Comparison of ENCODE assay signal across 8 cellular contexts in the genomic region with DNA sequence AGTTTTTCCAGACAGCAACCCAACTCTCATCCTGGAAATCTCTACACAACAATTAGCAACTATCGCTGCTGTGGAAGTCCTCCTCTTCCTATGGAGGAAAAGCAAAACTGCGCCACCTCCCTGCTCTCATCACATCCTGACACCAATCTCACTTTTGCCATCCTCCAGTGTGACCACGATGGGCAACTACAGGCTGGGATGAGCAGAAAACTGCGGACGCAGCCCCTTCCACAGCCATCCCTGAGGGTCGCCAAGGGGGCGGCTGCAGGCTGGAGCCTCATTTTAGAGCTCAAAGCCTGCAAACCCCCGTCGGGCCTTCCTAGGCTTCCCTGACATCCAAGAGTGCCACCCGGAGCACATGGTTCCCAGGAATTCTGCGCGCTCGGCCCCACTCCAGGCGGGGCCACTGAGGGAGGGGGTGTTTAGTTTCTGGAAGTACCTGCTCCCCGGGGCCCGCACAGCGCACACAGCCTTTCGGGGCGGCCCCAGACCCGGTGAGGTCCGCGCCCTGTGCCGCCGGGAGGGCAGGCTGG. TPM values are rescaled to one million over a fixed set of nuclear protein-coding genes. Genes with fewer than 3 reads are reported as not detected.
DNase-seq lines count a peak whose midpoint lies in the region; ATAC-seq and TF ChIP-seq lines count a peak whose summit lies in the region.

No MANE protein-coding gene starts in this region.

- peaks cover 24% of the 10 kb centered on the region for H3K4me1 Mint-ChIP-seq in activated naive CD4-positive, alpha-beta T cell treated with anti-CD3 and anti-CD28 coated beads for 36 hours (ENCODE audit: low read depth)
- H3K4me1 Mint-ChIP-seq in naive B cell = peaks cover 15 to 17% (median 16%) of the 10 kb centered on the region in 3 donors

- peak overlapping the region; percentile 65 for H3K4me3 Mint-ChIP-seq in activated naive CD4-positive, alpha-beta T cell treated with anti-CD3 and anti-CD28 coated beads for 36 hours
- H3K4me3 Mint-ChIP-seq in naive B cell = peak overlapping the region; percentile 51 to 87 (median 72)

- no peaks in the 10 kb centered on the region for H4K20me1 ChIP-seq in OCI-LY3 (ENCODE audit: insufficient read depth, low read length)

- H3K4me2 ChIP-seq in OCI-LY3 (ENCODE audit: low read length) = peak overlapping the region; percentile 86

- no peak for DNase-seq in activated naive CD4-positive, alpha-beta T cell treated with anti-CD3 and anti-CD28 coated beads for 36 hours
- DNase-seq in activated naive CD4-positive, alpha-beta T cell treated with anti-CD3 and anti-CD28 coated beads, Interleukin-2, amount 50 U/mL, for 16 hours = no peak
- DNase-seq in dermis microvascular lymphatic vessel endothelial cell (ENCODE audit: low read depth in 2 of 2) (peak; percentile 62 to 66), naive B cell (no peak)

- no peaks in the 10 kb centered on the region for H3K27me3 Mint-ChIP-seq in activated naive CD4-positive, alpha-beta T cell treated with anti-CD3 and anti-CD28 coated beads for 36 hours (ENCODE audit: low read depth)
- H3K27me3 Mint-ChIP-seq in naive B cell = peaks cover 0 to 5% (median 4%) of the 10 kb centered on the region in 3 donors

- H3K4me1 ChIP-seq in OCI-LY3 (ENCODE audit: low read length) = peaks cover 54% of the 10 kb centered on the region

- TF ChIP-seq CTCF in OCI-LY3 (IDR thresholded peaks at IDR 0.05; ENCODE audit: low read depth, low read length) = peak; percentile 36

- H3K27ac Mint-ChIP-seq in activated naive CD4-positive, alpha-beta T cell treated with anti-CD3 and anti-CD28 coated beads for 36 hours = no peak overlapping the region
- H3K27ac Mint-ChIP-seq in naive B cell = peak overlapping the region in 1 of 6 donors; percentile 72

- H3K27ac ChIP-seq in OCI-LY3 (ENCODE audit: low read length) = peak overlapping the region; percentile 97

- CTCF ChIA-PET in activated naive CD4-positive, alpha-beta T cell treated with anti-CD3 and anti-CD28 coated beads for 36 hours (lab: Charles Lee) = interaction anchor here (1.2 kb wide), 1 partner anchor 13 kb away, joined by 3 read pairs; no protein-coding TSS in a partner anchor

- peaks cover 47% of the 10 kb centered on the region for H3K36me3 ChIP-seq in OCI-LY3 (replicated peaks; ENCODE audit: low read depth, low read length)

- H3K9ac ChIP-seq in OCI-LY3 (ENCODE audit: low read length) = peak overlapping the region; percentile 95

- no peak for ATAC-seq in naive B cell (ENCODE audit: low read depth in 2 of 2)
- no peak for ATAC-seq in GM18873 (IDR thresholded peaks at IDR 0.05; ENCODE audit: low FRiP score, unreplicated experiment)
- ATAC-seq in GM21529 (IDR thresholded peaks at IDR 0.05; ENCODE audit: unreplicated experiment) = no peak
- ATAC-seq in GM18907 (IDR thresholded peaks at IDR 0.05; ENCODE audit: unreplicated experiment) = no peak

- intact Hi-C loops in activated naive CD4-positive, alpha-beta T cell treated with anti-CD3 and anti-CD28 coated beads for 36 hours (cut with micrococcal nuclease) = loop anchor here (5.0 kb wide), 1 partner anchor 242 kb away; no protein-coding TSS in a partner anchor

- peaks cover 63% of the 10 kb centered on the region for H3K79me2 ChIP-seq in OCI-LY3 (ENCODE audit: low read length)

- peaks cover 11% of the 10 kb centered on the region for H3K36me3 Mint-ChIP-seq in activated naive CD4-positive, alpha-beta T cell treated with anti-CD3 and anti-CD28 coated beads for 36 hours (ENCODE audit: low read depth)
- peaks cover 6 to 17% of the 10 kb centered on the region in 2 donors for H3K36me3 Mint-ChIP-seq in naive B cell

- no peak overlapping the region for H2AFZ ChIP-seq in OCI-LY3 (ENCODE audit: low read depth, low read length)

- H3K4me3 ChIP-seq in OCI-LY3 (ENCODE audit: low read length) = peak overlapping the region; percentile 97

- no peaks in the 10 kb centered on the region for H3K27me3 ChIP-seq in OCI-LY3 (ENCODE audit: low read depth, low read length)

- no peaks in the 10 kb centered on the region for H3K9me3 ChIP-seq in OCI-LY3 (ENCODE audit: insufficient read depth, low read length)

- H3K9me3 Mint-ChIP-seq in activated naive CD4-positive, alpha-beta T cell treated with anti-CD3 and anti-CD28 coated beads for 36 hours = no peaks in the 10 kb centered on the region
- peaks cover 0 to 6% (median 3%) of the 10 kb centered on the region in 7 donors for H3K9me3 Mint-ChIP-seq in naive B cell

RNA-seq across cellular contexts. Expression of a gene that starts 1.2 kb away (rescaled TPM):
- 1 to 10 TPM; 5.4 to 5.5 TPM for total RNA-seq in activated naive CD4-positive, alpha-beta T cell treated with anti-CD3 and anti-CD28 coated beads for 36 hours
- 9.5 and 10.1 TPM in 2 replicates for total RNA-seq in dermis microvascular lymphatic vessel endothelial cell
- polyA plus RNA-seq in naive B cell (ENCODE audit: low read depth in 6 of 6) = 1 to 10 TPM in 5 of 6 donors, under 1 TPM in 1; 0.51 to 2.0 (median 1.2) TPM

RNA-seq across cellular contexts. Expression of a gene that starts 43.6 kb away (rescaled TPM):
- total RNA-seq in activated naive CD4-positive, alpha-beta T cell treated with anti-CD3 and anti-CD28 coated beads for 36 hours = not detected
- 0.38 and 1.0 TPM in 2 replicates for total RNA-seq in dermis microvascular lymphatic vessel endothelial cell
- polyA plus RNA-seq in naive B cell (ENCODE audit: low read depth in 6 of 6) = 10 to 100 TPM in 2 of 6 donors, 1 to 10 TPM in 4; 1.2 to 19.6 (median 2.6) TPM

RNA-seq across cellular contexts. Expression of a gene that starts 55.8 kb away (rescaled TPM):
- total RNA-seq in activated naive CD4-positive, alpha-beta T cell treated with anti-CD3 and anti-CD28 coated beads for 36 hours = 10 to 100 TPM; 23.7 to 24.6 TPM
- 18.2 and 29.2 TPM in 2 replicates for total RNA-seq in dermis microvascular lymphatic vessel endothelial cell
- 10 to 100 TPM; 20.6 to 74.6 (median 46.0) TPM for polyA plus RNA-seq in naive B cell (ENCODE audit: low read depth in 6 of 6)

Comparison
In these comparisons a context has a peak if more than half of its experiments do, and no peak if none do; other contexts are left out.
1. DNase-seq: peak in dermis microvascular lymphatic vessel endothelial cell (2 of 2); none in activated naive CD4-positive, alpha-beta T cell treated with anti-CD3 and anti-CD28 coated beads for 36 hours (single experiment), activated naive CD4-positive, alpha-beta T cell treated with anti-CD3 and anti-CD28 coated beads, Interleukin-2, amount 50 U/mL, for 16 hours (single experiment) and naive B cell (single experiment).